8 cellular contexts compared by ENCODE assay signal in the genomic region with DNA sequence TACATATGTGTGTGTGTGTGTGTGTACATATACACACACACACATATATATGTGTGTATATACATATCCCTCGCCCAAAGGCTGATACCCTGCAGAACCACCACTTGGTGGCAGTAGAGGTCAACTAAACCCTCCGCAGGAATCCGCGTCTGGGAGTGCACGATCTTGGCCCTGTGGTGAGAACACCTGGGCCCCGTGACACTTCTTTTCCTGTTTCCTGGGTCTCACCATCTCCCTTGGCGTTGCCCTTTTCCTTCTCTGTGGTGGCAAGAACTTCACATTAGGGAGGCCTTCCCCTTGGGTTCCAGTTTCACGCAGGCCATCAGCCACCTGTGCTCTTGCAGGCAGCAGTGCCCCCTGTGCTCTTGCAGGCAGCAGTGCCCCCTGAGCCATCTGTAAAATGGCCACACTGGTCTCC. TPM values are rescaled to one million over a fixed set of nuclear protein-coding genes. Genes with fewer than 3 reads are reported as not detected.
A peak's percentile ranks its signal among the peaks of the same experiment; 100 is the strongest.
DNase-seq lines count a peak whose midpoint lies in the region; ATAC-seq and TF ChIP-seq lines count a peak whose summit lies in the region.

No MANE protein-coding gene starts in this region.

- peak; percentile 79 for TF ChIP-seq CTCF in AG09319 (IDR thresholded peaks at IDR 0.05; ENCODE audit: low read depth, low read length)
- TF ChIP-seq CTCF in chondrocyte (IDR thresholded peaks at IDR 0.05): peak; percentile 97
- peak; percentile 86 for TF ChIP-seq CTCF in liver (IDR thresholded peaks at IDR 0.05; ENCODE audit: low read depth, low read length, missing input control)

- H3K27me3 Mint-ChIP-seq in chondrocyte (ENCODE audit: low read depth): peaks cover 23% of the 10 kb centered on the region

- H3K4me1 Mint-ChIP-seq in chondrocyte (ENCODE audit: low read depth): peaks cover 16% of the 10 kb centered on the region

- H3K27ac ChIP-seq in liver (ENCODE audit: low read depth in 1 of 2, low read length in 2 of 2): no peak overlapping the region

- no peak overlapping the region for H3K4me3 Mint-ChIP-seq in chondrocyte (ENCODE audit: unreplicated experiment)

- H3K9me3 ChIP-seq in liver (ENCODE audit: control insufficient read depth in 4 of 4, low read length in 3 of 4): no peaks in the 10 kb centered on the region

- DNase-seq in AG09319 (ENCODE audit: extremely low read depth, low read depth): peak; percentile 15
- DNase-seq in NCI-H2171 treated with DMSO at 0.1 percent for 48 hours (lab: John Stamatoyannopoulos, UW): peak; percentile 66
- DNase-seq in chondrocyte (ENCODE audit: low spot score): no peak
- peak; percentile 29 for DNase-seq in stimulated activated CD8-positive, alpha-beta memory T cell treated with anti-CD3 and anti-CD28 coated beads, Interleukin-12 subunit alpha, Interleukin-12 subunit beta, amount 100 ng/mL, for 1 hour (ENCODE audit: low read depth)

- no peaks in the 10 kb centered on the region for H3K9me3 Mint-ChIP-seq in chondrocyte (ENCODE audit: low read depth)

- no peak overlapping the region for H3K4me3 ChIP-seq in liver (ENCODE audit: low read depth in 1 of 3, low read length in 3 of 3)

- no peaks in the 10 kb centered on the region for H3K36me3 Mint-ChIP-seq in chondrocyte (ENCODE audit: low read depth)

- H3K36me3 ChIP-seq in liver (ENCODE audit: control insufficient read depth in 4 of 4, insufficient read depth in 3 of 4, low read depth in 1 of 4, low read length in 3 of 4): no peaks in the 10 kb centered on the region

- ATAC-seq in GM18868 (IDR thresholded peaks at IDR 0.05; ENCODE audit: unreplicated experiment) (peak; percentile 85), HG03095 (IDR thresholded peaks at IDR 0.05; ENCODE audit: unreplicated experiment) (peak; percentile 82)
- peak; percentile 72 to 74 for ATAC-seq in activated CD4-positive, CD25-positive, alpha-beta regulatory T cell treated with anti-CD3 and anti-CD28 coated beads, Interleukin-2, amount 50 U/mL, for 24 hours

- H3K4me1 ChIP-seq in liver (ENCODE audit: control insufficient read depth in 4 of 4, insufficient read depth in 4 of 4, low read length in 3 of 4): peaks cover 0 to 2% (median 0%) of the 10 kb centered on the region in 4 donors

- no peaks in the 10 kb centered on the region for H3K27me3 ChIP-seq in liver (ENCODE audit: control insufficient read depth in 4 of 4, insufficient read depth in 4 of 4, low read length in 3 of 4)

- 12% methylated on average over 8 of the region's 8 CpGs for WGBS in liver

- no peak overlapping the region for H3K27ac Mint-ChIP-seq in chondrocyte (ENCODE audit: unreplicated experiment)

- TF ChIP-seq RAD21 in liver (IDR thresholded peaks at IDR 0.05): peak; percentile 96 to 97

- no peak overlapping the region for H3K9ac ChIP-seq in liver (ENCODE audit: low read depth in 1 of 2, low read length in 2 of 2)

TF ChIP-seq in liver, 16 proteins besides CTCF, POLR2A, EP300 and RAD21:
- TF ChIP-seq YY1 (IDR thresholded peaks at IDR 0.05) (no peak), HNF4G (IDR thresholded peaks at IDR 0.05) (no peak)
- TF ChIP-seq, protein P1, sequence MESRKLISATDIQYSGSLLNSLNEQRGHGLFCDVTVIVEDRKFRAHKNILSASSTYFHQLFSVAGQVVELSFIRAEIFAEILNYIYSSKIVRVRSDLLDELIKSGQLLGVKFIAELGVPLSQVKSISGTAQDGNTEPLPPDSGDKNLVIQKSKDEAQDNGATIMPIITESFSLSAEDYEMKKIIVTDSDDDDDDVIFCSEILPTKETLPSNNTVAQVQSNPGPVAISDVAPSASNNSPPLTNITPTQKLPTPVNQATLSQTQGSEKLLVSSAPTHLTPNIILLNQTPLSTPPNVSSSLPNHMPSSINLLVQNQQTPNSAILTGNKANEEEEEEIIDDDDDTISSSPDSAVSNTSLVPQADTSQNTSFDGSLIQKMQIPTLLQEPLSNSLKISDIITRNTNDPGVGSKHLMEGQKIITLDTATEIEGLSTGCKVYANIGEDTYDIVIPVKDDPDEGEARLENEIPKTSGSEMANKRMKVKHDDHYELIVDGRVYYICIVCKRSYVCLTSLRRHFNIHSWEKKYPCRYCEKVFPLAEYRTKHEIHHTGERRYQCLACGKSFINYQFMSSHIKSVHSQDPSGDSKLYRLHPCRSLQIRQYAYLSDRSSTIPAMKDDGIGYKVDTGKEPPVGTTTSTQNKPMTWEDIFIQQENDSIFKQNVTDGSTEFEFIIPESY (IDR thresholded peaks at IDR 0.05): no peak
- TF ChIP-seq, protein P2, sequence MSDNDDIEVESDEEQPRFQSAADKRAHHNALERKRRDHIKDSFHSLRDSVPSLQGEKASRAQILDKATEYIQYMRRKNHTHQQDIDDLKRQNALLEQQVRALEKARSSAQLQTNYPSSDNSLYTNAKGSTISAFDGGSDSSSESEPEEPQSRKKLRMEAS (IDR thresholded peaks at IDR 0.05): no peak
TF ChIP-seq in liver: peak in this region for 0.

RNA-seq across cellular contexts. Expression of a gene that starts 8.2 kb away (rescaled TPM):
- total RNA-seq in chondrocyte: not detected in 3 replicates
- not detected for total RNA-seq in liver
- polyA plus RNA-seq in liver: not detected

RNA-seq across cellular contexts. Expression of a gene that starts 53.0 kb away (rescaled TPM):
- total RNA-seq in chondrocyte: not detected in 3 replicates
- total RNA-seq in liver: 1 to 10 TPM; 1.1 TPM
- under 1 TPM; 0.24 to 0.37 TPM for polyA plus RNA-seq in liver
